ENCODE assay signal across 25 cellular contexts in genomic region chr6:136184738-136185137, GRCh38.
"Had no signal": no experiment of that assay in that cellular context is flagged by ENCODE, and none has a peak within 500 bp of the region (broad histone marks: within the 10 kb centered on the region; RNA-seq: fewer than 3 reads in every experiment).

No MANE protein-coding gene starts in this region.

- DNase-seq: activated CD4-positive, alpha-beta T cell treated with anti-CD3 and anti-CD28 coated beads for 36 hours; activated CD4-positive, alpha-beta T cell treated with anti-CD3 and anti-CD28 coated beads, Interleukin-2, amount 50 U/mL, for 48 hours; activated effector memory CD4-positive, alpha-beta T cell treated with Interleukin-2 at 50 U/mL for 16 hours; activated naive CD4-positive, alpha-beta T cell treated with anti-CD3 and anti-CD28 coated beads for 36 hours; activated naive CD8-positive, alpha-beta T cell treated with anti-CD3 and anti-CD28 coated beads, Interleukin-2, amount 10 ng/mL, durations not matched to agents 7 days and 5 days; activated T-cell treated with anti-CD3 and anti-CD28 coated beads, Interleukin-2, amount 50 U/mL, for 72 hours; amniotic stem cell; colonic mucosa; head of caudate nucleus; hypothalamus; left ventricle myocardium superior; mammary epithelial cell; nephron progenitor cell; pancreas; small intestine; stimulated activated CD4-positive, alpha-beta T cell treated with anti-CD3 and anti-CD28 coated beads, Interleukin-2, amount 100 ng/mL, for 24 hours; T-helper 9 cell; transverse colon; uterus had no signal

- H3K4me1 ChIP-seq: breast epithelium, colonic mucosa, pancreas, transverse colon, uterus had no signal

- H3K4me3 Mint-ChIP-seq: activated CD4-positive, alpha-beta T cell treated with anti-CD3 and anti-CD28 coated beads for 36 hours; activated naive CD4-positive, alpha-beta T cell treated with anti-CD3 and anti-CD28 coated beads for 36 hours; activated naive CD8-positive, alpha-beta T cell treated with anti-CD3 and anti-CD28 coated beads, Interleukin-2, amount 10 ng/mL, durations not matched to agents 7 days and 5 days; activated T-cell treated with anti-CD3 and anti-CD28 coated beads, Interleukin-2, amount 50 U/mL, for 72 hours; central memory CD8-positive, alpha-beta T cell; nephron progenitor cell; stimulated activated effector memory CD8-positive, alpha-beta T cell treated with anti-CD3 and anti-CD28 coated beads, Interleukin-12 subunit alpha, Interleukin-12 subunit beta, amount 100 ng/mL, for 72 hours; WTC11 had no signal

- H3K9me3 ChIP-seq: breast epithelium, colonic mucosa, esophagus muscularis mucosa, pancreas, transverse colon, uterus had no signal

- H3K9me3 Mint-ChIP-seq: activated naive CD4-positive, alpha-beta T cell treated with anti-CD3 and anti-CD28 coated beads for 36 hours; activated naive CD8-positive, alpha-beta T cell treated with anti-CD3 and anti-CD28 coated beads, Interleukin-2, amount 10 ng/mL, durations not matched to agents 7 days and 5 days; activated T-cell treated with anti-CD3 and anti-CD28 coated beads, Interleukin-2, amount 50 U/mL, for 72 hours; central memory CD8-positive, alpha-beta T cell; nephron progenitor cell; stimulated activated effector memory CD8-positive, alpha-beta T cell treated with anti-CD3 and anti-CD28 coated beads, Interleukin-12 subunit alpha, Interleukin-12 subunit beta, amount 100 ng/mL, for 72 hours; WTC11 had no signal

- H3K27me3 Mint-ChIP-seq: activated CD4-positive, alpha-beta T cell treated with anti-CD3 and anti-CD28 coated beads for 36 hours; activated naive CD8-positive, alpha-beta T cell treated with anti-CD3 and anti-CD28 coated beads, Interleukin-2, amount 10 ng/mL, durations not matched to agents 7 days and 5 days had no signal

- H3K36me3 Mint-ChIP-seq: activated naive CD8-positive, alpha-beta T cell treated with anti-CD3 and anti-CD28 coated beads, Interleukin-2, amount 10 ng/mL, durations not matched to agents 7 days and 5 days; stimulated activated effector memory CD8-positive, alpha-beta T cell treated with anti-CD3 and anti-CD28 coated beads, Interleukin-12 subunit alpha, Interleukin-12 subunit beta, amount 100 ng/mL, for 72 hours; WTC11 had no signal

- H3K27ac ChIP-seq: breast epithelium, colonic mucosa, esophagus muscularis mucosa, pancreas, transverse colon, uterus had no signal

- ATAC-seq: activated CD4-positive, alpha-beta T cell treated with anti-CD3 and anti-CD28 coated beads for 36 hours; activated T-cell treated with anti-CD3 and anti-CD28 coated beads, Interleukin-2, amount 50 U/mL, for 72 hours; left ventricle myocardium superior; pancreas; sciatic nerve; stimulated activated effector memory CD8-positive, alpha-beta T cell treated with anti-CD3 and anti-CD28 coated beads, Interleukin-12 subunit alpha, Interleukin-12 subunit beta, amount 100 ng/mL, for 72 hours; WTC11 had no signal

- H3K27me3 ChIP-seq: breast epithelium, colonic mucosa, esophagus muscularis mucosa, pancreas, transverse colon, uterus had no signal

- H3K36me3 ChIP-seq: breast epithelium, colonic mucosa, pancreas, transverse colon, uterus had no signal

- H3K4me1 Mint-ChIP-seq: activated CD4-positive, alpha-beta T cell treated with anti-CD3 and anti-CD28 coated beads for 36 hours; activated naive CD8-positive, alpha-beta T cell treated with anti-CD3 and anti-CD28 coated beads, Interleukin-2, amount 10 ng/mL, durations not matched to agents 7 days and 5 days; central memory CD8-positive, alpha-beta T cell; stimulated activated effector memory CD8-positive, alpha-beta T cell treated with anti-CD3 and anti-CD28 coated beads, Interleukin-12 subunit alpha, Interleukin-12 subunit beta, amount 100 ng/mL, for 72 hours had no signal

- H3K4me3 ChIP-seq: breast epithelium, colonic mucosa, esophagus muscularis mucosa, pancreas, transverse colon, uterus had no signal

- H3K27ac Mint-ChIP-seq: activated CD4-positive, alpha-beta T cell treated with anti-CD3 and anti-CD28 coated beads for 36 hours; activated naive CD4-positive, alpha-beta T cell treated with anti-CD3 and anti-CD28 coated beads for 36 hours; activated naive CD8-positive, alpha-beta T cell treated with anti-CD3 and anti-CD28 coated beads, Interleukin-2, amount 10 ng/mL, durations not matched to agents 7 days and 5 days; activated T-cell treated with anti-CD3 and anti-CD28 coated beads, Interleukin-2, amount 50 U/mL, for 72 hours; nephron progenitor cell; stimulated activated effector memory CD8-positive, alpha-beta T cell treated with anti-CD3 and anti-CD28 coated beads, Interleukin-12 subunit alpha, Interleukin-12 subunit beta, amount 100 ng/mL, for 72 hours; WTC11 had no signal
